Comparison of ENCODE assay signal across 10 cellular contexts in genomic region chr5:135185461-135186075, GRCh38.
A peak's percentile ranks its signal among the peaks of the same experiment; 100 is the strongest.
DNase-seq lines count a peak whose midpoint lies in the region; ATAC-seq and TF ChIP-seq lines count a peak whose summit lies in the region.
"Had no signal": no experiment of that assay in that cellular context is flagged by ENCODE, and none has a peak within 500 bp of the region (broad histone marks: within the 10 kb centered on the region; RNA-seq: fewer than 3 reads in every experiment).

No MANE protein-coding gene starts in this region.

- H3K27ac ChIP-seq in esophagus (ENCODE audit: low read depth in 2 of 2, low read length in 1 of 2), result peak overlapping the region; percentile 92 to 96
- peak overlapping the region in 1 of 2 donors; percentile 42 for H3K27ac ChIP-seq in prostate gland

- H3K9me3 ChIP-seq in esophagus (ENCODE audit: control insufficient read depth in 2 of 2, insufficient read depth in 1 of 2, low read depth in 1 of 2, low read length in 1 of 2), result no peaks in the 10 kb centered on the region
- no peaks in the 10 kb centered on the region for H3K9me3 ChIP-seq in prostate gland

- TF ChIP-seq POLR2A in prostate gland (IDR thresholded peaks at IDR 0.05) (no peak), lower leg skin (IDR thresholded peaks at IDR 0.05) (no peak)

- 38 to 58% methylated on average over 6 of the region's 6 CpGs for WGBS in esophagus, 2 donors
- 73% methylated on average over 6 of the region's 6 CpGs for WGBS in prostate gland
- 79% methylated on average over 6 of the region's 6 CpGs for WGBS in lower leg skin, 2 donors

- no peaks in the 10 kb centered on the region for H3K27me3 ChIP-seq in esophagus (ENCODE audit: control insufficient read depth in 1 of 2, insufficient read depth in 2 of 2, low read length in 2 of 2)
- no peaks in the 10 kb centered on the region for H3K27me3 ChIP-seq in prostate gland (replicated peaks; ENCODE audit: insufficient read depth)

- no peaks in the 10 kb centered on the region for H3K36me3 ChIP-seq in esophagus (ENCODE audit: control insufficient read depth in 2 of 2, insufficient read depth in 2 of 2, low read length in 1 of 2)
- H3K36me3 ChIP-seq in prostate gland, result no peaks in the 10 kb centered on the region

- peak; percentile 55 for DNase-seq in H4 (ENCODE audit: low spot score)
- DNase-seq in RPMI7951 (ENCODE audit: low read depth), result peak; percentile 54
- peak; percentile 36 for DNase-seq in prostate gland (ENCODE audit: low spot score)
- DNase-seq in activated T-cell treated with anti-CD3 and anti-CD28 coated beads, Interleukin-2, amount 50 U/mL, for 48 hours, result no peak
- no peak for DNase-seq in NCI-H82 (lab: John Stamatoyannopoulos, UW)
- DNase-seq in lower leg skin (ENCODE audit: low spot score in 2 of 2), result no peak
- DNase-seq: GDM1, NCI-H1092 had no signal

- ATAC-seq in HG02973 (IDR thresholded peaks at IDR 0.05; ENCODE audit: unreplicated experiment), result no peak

- intact Hi-C loops in prostate gland (cut with DNase I) (no loop called here), lower leg skin (cut with DNase I; ENCODE audit: low total_unique reads) (loop anchor here (10.0 kb wide), 1 partner anchor 271 kb away; no protein-coding TSS in a partner anchor)

- peaks cover 4 to 7% of the 10 kb centered on the region in 2 donors for H3K4me1 ChIP-seq in esophagus (ENCODE audit: control insufficient read depth in 2 of 2, insufficient read depth in 2 of 2, low read length in 1 of 2)
- no peaks in the 10 kb centered on the region for H3K4me1 ChIP-seq in prostate gland (replicated peaks)

- no peak overlapping the region for H3K4me3 ChIP-seq in esophagus (ENCODE audit: low read depth in 1 of 2, low read length in 2 of 2)
- no peak overlapping the region for H3K4me3 ChIP-seq in prostate gland
- H3K4me3 ChIP-seq in lower leg skin (ENCODE audit: low read depth, poor library complexity, severe bottlenecking), result no peak overlapping the region

- TF ChIP-seq CTCF in prostate gland (IDR thresholded peaks at IDR 0.05), result no peak
- no peak for TF ChIP-seq CTCF in lower leg skin (IDR thresholded peaks at IDR 0.05)

Comparison
In these comparisons a context has a peak if more than half of its experiments do, and no peak if none do; other contexts are left out.
1. DNase-seq: peak in H4 (single experiment), RPMI7951 (single experiment) and prostate gland (single experiment); none in activated T-cell treated with anti-CD3 and anti-CD28 coated beads, Interleukin-2, amount 50 U/mL, for 48 hours (0 of 2), NCI-H82 (single experiment) and lower leg skin (0 of 2).